ENCODE assay signal across 13 cellular contexts in the genomic region with DNA sequence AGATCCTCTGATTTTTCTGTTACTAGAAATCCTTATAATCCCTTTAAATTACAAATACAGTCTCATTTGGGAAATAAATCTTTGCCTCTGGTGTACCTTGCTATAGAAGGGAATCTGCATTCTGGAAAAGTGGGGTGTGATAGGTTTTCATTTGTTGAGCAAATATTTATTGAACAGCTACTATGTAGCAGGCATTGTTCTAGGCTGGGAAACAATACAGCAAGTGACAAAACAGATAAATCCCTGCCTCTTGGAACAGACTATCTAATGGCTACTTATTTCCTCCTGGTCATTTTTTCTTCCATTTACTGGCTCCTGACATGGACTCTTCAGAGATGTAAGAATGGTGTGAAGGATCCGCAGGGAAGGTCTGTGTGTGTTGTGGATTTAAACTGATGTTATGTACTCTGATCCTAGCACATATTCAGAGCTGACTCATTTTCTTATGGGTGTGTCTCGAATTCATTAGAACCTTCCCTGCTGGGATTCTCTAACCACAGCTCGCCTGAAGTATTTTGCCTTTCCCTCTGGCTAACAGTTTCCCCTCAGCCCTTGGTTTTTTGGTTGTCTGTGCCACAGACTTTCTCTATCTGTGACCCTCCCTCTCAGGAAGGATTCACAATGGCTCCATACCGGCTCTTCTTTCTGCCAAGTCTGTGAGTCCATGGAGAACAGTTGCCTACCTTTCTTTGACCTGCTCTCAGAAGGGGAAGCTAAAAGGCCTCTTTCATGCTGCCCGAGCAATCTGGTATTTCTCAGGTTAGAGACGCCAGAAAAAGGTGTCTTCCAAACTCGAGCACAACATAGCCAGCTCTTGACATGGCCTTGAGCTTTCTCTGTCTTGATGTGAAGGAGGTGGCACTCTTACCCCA. TPM values are rescaled to one million over a fixed set of nuclear protein-coding genes. Genes with fewer than 3 reads are reported as not detected.
DNase-seq lines count a peak whose midpoint lies in the region; ATAC-seq, FAIRE-seq and TF ChIP-seq lines count a peak whose summit lies in the region.
"Had no signal": no experiment of that assay in that cellular context is flagged by ENCODE, and none has a peak within 500 bp of the region (broad histone marks: within the 10 kb centered on the region; RNA-seq: fewer than 3 reads in every experiment).

No MANE protein-coding gene starts in this region.

- CTCF ChIA-PET in BJ (lab: Yijun Ruan, JAX) = interaction anchor here (1.3 kb wide), 1 partner anchor 13 kb away, joined by 4 read pairs; no protein-coding TSS in a partner anchor
- CTCF ChIA-PET in activated CD4-positive, alpha-beta memory T cell treated with anti-CD3 and anti-CD28 coated beads for 36 hours (lab: Charles Lee) = no interaction called here

- no peak overlapping the region for H3K9ac ChIP-seq in kidney (ENCODE audit: low read length in 2 of 2)
- H3K9ac ChIP-seq: KMS-11 had no signal

- ATAC-seq in left colon = peak; percentile 40
- ATAC-seq in stimulated activated effector memory CD8-positive, alpha-beta T cell treated with anti-CD3 and anti-CD28 coated beads, Interleukin-12 subunit alpha, Interleukin-12 subunit beta, amount 100 ng/mL, for 72 hours = no peak
- ATAC-seq: lower lobe of right lung had no signal

- H3K4me3 Mint-ChIP-seq in activated CD4-positive, alpha-beta memory T cell treated with anti-CD3 and anti-CD28 coated beads for 36 hours = no peak overlapping the region
- no peak overlapping the region for H3K4me3 Mint-ChIP-seq in stimulated activated effector memory CD8-positive, alpha-beta T cell treated with anti-CD3 and anti-CD28 coated beads, Interleukin-12 subunit alpha, Interleukin-12 subunit beta, amount 100 ng/mL, for 72 hours

- H3K4me1 Mint-ChIP-seq in activated CD4-positive, alpha-beta memory T cell treated with anti-CD3 and anti-CD28 coated beads for 36 hours (ENCODE audit: low read depth) = no peaks in the 10 kb centered on the region
- no peaks in the 10 kb centered on the region for H3K4me1 Mint-ChIP-seq in stimulated activated effector memory CD8-positive, alpha-beta T cell treated with anti-CD3 and anti-CD28 coated beads, Interleukin-12 subunit alpha, Interleukin-12 subunit beta, amount 100 ng/mL, for 72 hours

- peaks cover 3% of the 10 kb centered on the region for H3K36me3 Mint-ChIP-seq in activated CD4-positive, alpha-beta memory T cell treated with anti-CD3 and anti-CD28 coated beads for 36 hours
- H3K36me3 Mint-ChIP-seq in stimulated activated effector memory CD8-positive, alpha-beta T cell treated with anti-CD3 and anti-CD28 coated beads, Interleukin-12 subunit alpha, Interleukin-12 subunit beta, amount 100 ng/mL, for 72 hours = no peaks in the 10 kb centered on the region

- H3K36me3 ChIP-seq in BJ (ENCODE audit: control insufficient read depth, insufficient read depth, low read length) (no peaks in the 10 kb centered on the region), kidney (ENCODE audit: control insufficient read depth in 1 of 2, insufficient read depth in 2 of 2, low read length in 2 of 2) (no peaks in the 10 kb centered on the region)
- H3K36me3 ChIP-seq: lower lobe of right lung had no signal

- no peaks in the 10 kb centered on the region for H3K9me3 Mint-ChIP-seq in activated CD4-positive, alpha-beta memory T cell treated with anti-CD3 and anti-CD28 coated beads for 36 hours
- H3K9me3 Mint-ChIP-seq in stimulated activated effector memory CD8-positive, alpha-beta T cell treated with anti-CD3 and anti-CD28 coated beads, Interleukin-12 subunit alpha, Interleukin-12 subunit beta, amount 100 ng/mL, for 72 hours = no peaks in the 10 kb centered on the region

- FAIRE-seq in kidney (lab: Jason Lieb, UNC) = no peak
- FAIRE-seq: TTC549 had no signal

- POLR2A ChIA-PET in BJ (lab: Charles Lee) = no interaction called here
- POLR2A ChIA-PET in activated CD4-positive, alpha-beta memory T cell treated with anti-CD3 and anti-CD28 coated beads for 36 hours (lab: Charles Lee) = no interaction called here

- H3K27ac ChIP-seq in kidney (ENCODE audit: low read depth in 2 of 2, low read length in 2 of 2) = no peak overlapping the region
- H3K27ac ChIP-seq: KMS-11, lower lobe of right lung had no signal

- H3K4me3 ChIP-seq in BJ (ENCODE audit: low read depth, low read length) (no peak overlapping the region), kidney (ENCODE audit: low read length in 2 of 2) (no peak overlapping the region)
- H3K4me3 ChIP-seq: lower lobe of right lung, skin epidermis had no signal

- H3K27me3 Mint-ChIP-seq in activated CD4-positive, alpha-beta memory T cell treated with anti-CD3 and anti-CD28 coated beads for 36 hours = no peaks in the 10 kb centered on the region

- no peaks in the 10 kb centered on the region for H3K27me3 ChIP-seq in BJ (ENCODE audit: control insufficient read depth, insufficient read depth, low read length)

- H3K4me1 ChIP-seq in kidney (ENCODE audit: control insufficient read depth in 1 of 2, insufficient read depth in 1 of 2, low read depth in 1 of 2, low read length in 2 of 2) = no peaks in the 10 kb centered on the region

- no peak for TF ChIP-seq CTCF in BJ (IDR thresholded peaks at IDR 0.05; ENCODE audit: insufficient read depth, low read depth, low read length)
- TF ChIP-seq CTCF in kidney (IDR thresholded peaks at IDR 0.05; ENCODE audit: borderline replicate concordance, extremely low read depth, insufficient read depth) = no peak

- peak; percentile 55 for DNase-seq in BJ (ENCODE audit: low read depth)
- peak; percentile 55 for DNase-seq in HS-5 (ENCODE audit: low read depth)
- DNase-seq in astrocyte of the hippocampus (ENCODE audit: low read depth, low spot score) = peak; percentile 88
- DNase-seq in left colon = no peak
- no peak for DNase-seq in SKM-1 (lab: John Stamatoyannopoulos, UW; ENCODE audit: unreplicated experiment)
- DNase-seq in kidney = no peak
- DNase-seq in activated CD4-positive, alpha-beta memory T cell treated with anti-CD3 and anti-CD28 coated beads for 36 hours = no peak
- no peak for DNase-seq in stimulated activated effector memory CD8-positive, alpha-beta T cell treated with anti-CD3 and anti-CD28 coated beads, Interleukin-12 subunit alpha, Interleukin-12 subunit beta, amount 100 ng/mL, for 72 hours (ENCODE audit: low spot score in 2 of 2)
- DNase-seq: lower lobe of right lung, NCI-H774 had no signal

- no peak overlapping the region for H3K27ac Mint-ChIP-seq in activated CD4-positive, alpha-beta memory T cell treated with anti-CD3 and anti-CD28 coated beads for 36 hours
- no peak overlapping the region for H3K27ac Mint-ChIP-seq in stimulated activated effector memory CD8-positive, alpha-beta T cell treated with anti-CD3 and anti-CD28 coated beads, Interleukin-12 subunit alpha, Interleukin-12 subunit beta, amount 100 ng/mL, for 72 hours

- intact Hi-C loops in left colon (cut with DNase I, micrococcal nuclease) (no loop called here), kidney (cut with DNase I) (no loop called here)
- intact Hi-C loops in activated CD4-positive, alpha-beta memory T cell treated with anti-CD3 and anti-CD28 coated beads for 36 hours (cut with micrococcal nuclease) = no loop called here

- H3K9me3 ChIP-seq in kidney (ENCODE audit: control insufficient read depth in 1 of 2, low read length in 2 of 2) = no peaks in the 10 kb centered on the region
- H3K9me3 ChIP-seq: lower lobe of right lung had no signal

RNA-seq across cellular contexts. Expression of gene TMTC2, which starts 53.7 kb away (rescaled TPM):
- 5.6 and 7.8 TPM in 2 replicates for polyA plus RNA-seq in BJ (2011; rRNA removed)
- 13.2 and 19.1 TPM in 2 replicates for polyA minus RNA-seq in BJ (2011; rRNA and poly(A)+ RNA removed)
- 10 to 100 TPM; 11.6 to 14.7 TPM for total RNA-seq in left colon
- total RNA-seq in kidney = 32.9 TPM
- polyA plus RNA-seq in kidney (ENCODE audit: insufficient read depth, low read depth, low replicate concordance) = 6.0 TPM
- total RNA-seq in activated CD4-positive, alpha-beta memory T cell treated with anti-CD3 and anti-CD28 coated beads for 36 hours = 1 to 10 TPM; 2.6 to 3.4 TPM

Comparison
In these comparisons a context has a peak if more than half of its experiments do, and no peak if none do; other contexts are left out.
1. DNase-seq: peak in BJ (single experiment), HS-5 (single experiment) and astrocyte of the hippocampus (single experiment); none in left colon (0 of 2), SKM-1 (single experiment), kidney (single experiment), activated CD4-positive, alpha-beta memory T cell treated with anti-CD3 and anti-CD28 coated beads for 36 hours (single experiment) and stimulated activated effector memory CD8-positive, alpha-beta T cell treated with anti-CD3 and anti-CD28 coated beads, Interleukin-12 subunit alpha, Interleukin-12 subunit beta, amount 100 ng/mL, for 72 hours (0 of 2).